In the genomic region with DNA sequence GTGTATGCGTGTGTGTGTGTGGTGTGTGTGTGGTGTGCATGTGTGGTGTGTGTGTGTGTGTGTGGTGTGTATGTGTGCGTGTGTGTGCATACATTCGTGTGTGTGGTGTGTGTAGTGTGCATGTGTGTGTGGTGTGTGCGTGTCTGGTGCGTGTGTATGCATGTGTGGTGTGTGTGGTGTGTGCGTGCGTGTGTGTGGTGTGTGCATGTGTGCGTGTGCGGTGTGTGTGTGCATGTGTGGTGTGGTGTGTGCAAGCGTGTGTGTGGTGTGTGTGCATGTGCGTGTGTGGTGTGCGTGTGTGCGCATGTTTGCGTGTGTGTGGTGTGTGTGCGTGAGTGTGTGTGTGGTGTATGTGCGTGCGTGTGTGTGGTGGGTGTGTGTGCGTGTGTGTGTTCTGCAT, we compare ENCODE assay signal across 21 cellular contexts.
"Had no signal": no experiment of that assay in that cellular context is flagged by ENCODE, and none has a peak within 500 bp of the region (broad histone marks: within the 10 kb centered on the region; RNA-seq: fewer than 3 reads in every experiment).

No MANE protein-coding gene starts in this region.

- H3K27ac ChIP-seq: foreskin keratinocyte, hepatocyte, neutrophil, psoas muscle, spleen, tibial artery had no signal

- H3K4me3 Mint-ChIP-seq: dendritic cell treated with granulocyte-macrophage colony-stimulating factor and Interleukin-4, amounts not matched to agents 40 ng/mL and 50 ng/mL, for 4 days; effector memory CD8-positive, alpha-beta T cell; naive thymus-derived CD4-positive, alpha-beta T cell; nephron progenitor cell; stimulated activated memory B cell treated with anti-CD40 and anti-IgM and Interleukin-4, amounts not matched to agents 10 μg/mL and 1 μg/mL and 100 μg/mL, for 72 hours; stimulated activated naive CD8-positive, alpha-beta T cell treated with anti-CD3 and anti-CD28 coated beads, Interleukin-15, Interleukin-2, amounts not matched to agents 100 ng/mL and 50 ng/mL, for 24 hours had no signal

- ATAC-seq: effector memory CD8-positive, alpha-beta T cell; foreskin keratinocyte; left colon; naive thymus-derived CD4-positive, alpha-beta T cell; psoas muscle; sciatic nerve; stimulated activated memory B cell treated with anti-CD40 and anti-IgM and Interleukin-4, amounts not matched to agents 10 μg/mL and 1 μg/mL and 100 μg/mL, for 72 hours had no signal

- DNase-seq: effector memory CD8-positive, alpha-beta T cell; foreskin keratinocyte; head of caudate nucleus; left colon; left ventricle myocardium superior; naive thymus-derived CD4-positive, alpha-beta T cell; nephron progenitor cell; psoas muscle; retina; spleen; stimulated activated CD4-positive, alpha-beta T cell treated with anti-CD3 and anti-CD28 coated beads, Interleukin-15, amount 100 ng/mL, for 24 hours; stimulated activated CD4-positive, alpha-beta T cell treated with anti-CD3 and anti-CD28 coated beads, Interleukin-1b, Interleukin-23, amount 100 ng/mL, for 48 hours; stimulated activated CD4-positive, alpha-beta T cell treated with anti-CD3 and anti-CD28 coated beads, Interleukin-4, amount 100 ng/mL, for 24 hours; tibial artery had no signal

- H3K4me1 Mint-ChIP-seq: naive thymus-derived CD4-positive, alpha-beta T cell; nephron progenitor cell; stimulated activated memory B cell treated with anti-CD40 and anti-IgM and Interleukin-4, amounts not matched to agents 10 μg/mL and 1 μg/mL and 100 μg/mL, for 72 hours had no signal

- H3K36me3 Mint-ChIP-seq: stimulated activated memory B cell treated with anti-CD40 and anti-IgM and Interleukin-4, amounts not matched to agents 10 μg/mL and 1 μg/mL and 100 μg/mL, for 72 hours had no signal

- H3K27ac Mint-ChIP-seq: dendritic cell treated with granulocyte-macrophage colony-stimulating factor and Interleukin-4, amounts not matched to agents 40 ng/mL and 50 ng/mL, for 4 days; effector memory CD8-positive, alpha-beta T cell; naive thymus-derived CD4-positive, alpha-beta T cell; nephron progenitor cell; stimulated activated memory B cell treated with anti-CD40 and anti-IgM and Interleukin-4, amounts not matched to agents 10 μg/mL and 1 μg/mL and 100 μg/mL, for 72 hours; stimulated activated naive CD8-positive, alpha-beta T cell treated with anti-CD3 and anti-CD28 coated beads, Interleukin-15, Interleukin-2, amounts not matched to agents 100 ng/mL and 50 ng/mL, for 24 hours had no signal

- H3K4me2 ChIP-seq: hepatocyte had no signal

- H3K27me3 ChIP-seq: foreskin keratinocyte, hepatocyte, neutrophil, spleen, tibial artery had no signal

- H3K4me3 ChIP-seq: hepatocyte, lung, psoas muscle, spleen, tibial artery had no signal

- H2AFZ ChIP-seq: hepatocyte had no signal

- H3K27me3 Mint-ChIP-seq: dendritic cell treated with granulocyte-macrophage colony-stimulating factor and Interleukin-4, amounts not matched to agents 40 ng/mL and 50 ng/mL, for 4 days; effector memory CD8-positive, alpha-beta T cell; stimulated activated naive CD8-positive, alpha-beta T cell treated with anti-CD3 and anti-CD28 coated beads, Interleukin-15, Interleukin-2, amounts not matched to agents 100 ng/mL and 50 ng/mL, for 24 hours had no signal

- H3K4me1 ChIP-seq: foreskin keratinocyte, psoas muscle, spleen, tibial artery had no signal

- H3K9me3 Mint-ChIP-seq: nephron progenitor cell had no signal

- H3K9me3 ChIP-seq: neutrophil, psoas muscle, tibial artery had no signal

- H3K36me3 ChIP-seq: neutrophil, spleen, tibial artery had no signal
